ENCODE assay signal across 15 cellular contexts in genomic region chr17:21027031-21027430, GRCh38. TPM values are rescaled to one million over a fixed set of nuclear protein-coding genes. Genes with fewer than 3 reads are reported as not detected.
DNase-seq lines count a peak whose midpoint lies in the region; ATAC-seq and TF ChIP-seq lines count a peak whose summit lies in the region.
"Had no signal": no experiment of that assay in that cellular context is flagged by ENCODE, and none has a peak within 500 bp of the region (broad histone marks: within the 10 kb centered on the region; RNA-seq: fewer than 3 reads in every experiment).

No MANE protein-coding gene starts in this region.

- peak overlapping the region; percentile 97 for H3K27ac Mint-ChIP-seq in activated T-cell treated with anti-CD3 and anti-CD28 coated beads, Interleukin-2, amount 50 U/mL, for 72 hours
- peak overlapping the region; percentile 53 for H3K27ac Mint-ChIP-seq in CD4-positive, alpha-beta T cell
- H3K27ac Mint-ChIP-seq in CD8-positive, alpha-beta T cell: peak overlapping the region; percentile 35
- H3K27ac Mint-ChIP-seq in T-cell: no peak overlapping the region

- H3K9me3 Mint-ChIP-seq in activated T-cell treated with anti-CD3 and anti-CD28 coated beads, Interleukin-2, amount 50 U/mL, for 72 hours: no peaks in the 10 kb centered on the region
- no peaks in the 10 kb centered on the region for H3K9me3 Mint-ChIP-seq in CD4-positive, alpha-beta T cell
- H3K9me3 Mint-ChIP-seq in CD8-positive, alpha-beta T cell: no peaks in the 10 kb centered on the region
- H3K9me3 Mint-ChIP-seq in T-cell: no peaks in the 10 kb centered on the region
- H3K9me3 Mint-ChIP-seq: CD8-positive, alpha-beta memory T cell had no signal

- peaks cover 8 to 40% of the 10 kb centered on the region in 2 donors for H3K36me3 Mint-ChIP-seq in activated T-cell treated with anti-CD3 and anti-CD28 coated beads, Interleukin-2, amount 50 U/mL, for 72 hours (ENCODE audit: insufficient read depth in 2 of 2)
- H3K36me3 Mint-ChIP-seq in CD4-positive, alpha-beta T cell (ENCODE audit: low read depth): peaks cover 78% of the 10 kb centered on the region
- H3K36me3 Mint-ChIP-seq in CD8-positive, alpha-beta T cell: peaks cover 64% of the 10 kb centered on the region
- H3K36me3 Mint-ChIP-seq in T-cell: peaks cover 21% of the 10 kb centered on the region

- in situ Hi-C loops in gastrocnemius medialis (cut with MboI; ENCODE audit: low sequenced_read_pairs in 4 of 4): no loop called here

- peaks cover 79% of the 10 kb centered on the region for H3K4me1 Mint-ChIP-seq in activated T-cell treated with anti-CD3 and anti-CD28 coated beads, Interleukin-2, amount 50 U/mL, for 72 hours (ENCODE audit: low read depth)
- peaks cover 68% of the 10 kb centered on the region for H3K4me1 Mint-ChIP-seq in CD4-positive, alpha-beta T cell (ENCODE audit: low read depth)
- peaks cover 78% of the 10 kb centered on the region for H3K4me1 Mint-ChIP-seq in CD8-positive, alpha-beta T cell (ENCODE audit: low read depth)
- peaks cover 63 to 77% (median 77%) of the 10 kb centered on the region in 3 donors for H3K4me1 Mint-ChIP-seq in T-cell

- no peaks in the 10 kb centered on the region for H3K9me3 ChIP-seq in CD4-positive, alpha-beta T cell (ENCODE audit: control insufficient read depth, low read length)
- no peaks in the 10 kb centered on the region for H3K9me3 ChIP-seq in CD8-positive, alpha-beta T cell (ENCODE audit: low read length)
- no peaks in the 10 kb centered on the region for H3K9me3 ChIP-seq in gastrocnemius medialis
- H3K9me3 ChIP-seq: A549, BE2C, Caco-2, HAP-1 had no signal

- H3K27ac ChIP-seq in CD4-positive, alpha-beta T cell (ENCODE audit: low read depth, low read length): no peak overlapping the region
- H3K27ac ChIP-seq in CD8-positive, alpha-beta T cell (ENCODE audit: low read depth, low read length): no peak overlapping the region
- peak overlapping the region in 3 of 4 donors; percentile 10 to 100 (median 27) for H3K27ac ChIP-seq in gastrocnemius medialis
- H3K27ac ChIP-seq: A549, C4-2B had no signal

- no peak for DNase-seq in activated T-cell treated with anti-CD3 and anti-CD28 coated beads, Interleukin-2, amount 50 U/mL, for 72 hours
- DNase-seq in activated T-cell treated with anti-CD3 and anti-CD28 coated beads for 4 hours (no peak), gastrocnemius medialis (no peak), T-cell (no peak)
- DNase-seq in CD4-positive, alpha-beta T cell: no peak
- no peak for DNase-seq in CD8-positive, alpha-beta T cell
- DNase-seq in stimulated activated CD4-positive, alpha-beta T cell treated with anti-CD3 and anti-CD28 coated beads, Interleukin-12 subunit alpha, Interleukin-12 subunit beta, amount 100 ng/mL, for 4 hours: no peak
- DNase-seq: BE2C; Caco-2; CD8-positive, alpha-beta memory T cell; DND-41; GDM1 had no signal

- no peak for TF ChIP-seq CTCF in CD4-positive, alpha-beta T cell (IDR thresholded peaks at IDR 0.05)
- no peak for TF ChIP-seq CTCF in CD8-positive, alpha-beta T cell (IDR thresholded peaks at IDR 0.05)
- TF ChIP-seq CTCF in gastrocnemius medialis (IDR thresholded peaks at IDR 0.05 in 4 of 5, conservative IDR thresholded peaks at IDR 0.05 in 1 of 5): no peak

- peaks cover 30% of the 10 kb centered on the region for H3K36me3 ChIP-seq in CD8-positive, alpha-beta T cell (ENCODE audit: insufficient read depth, low read length)
- H3K36me3 ChIP-seq in gastrocnemius medialis: peaks cover 0 to 29% of the 10 kb centered on the region in 2 donors

- no peak for TF ChIP-seq POLR2A in gastrocnemius medialis (IDR thresholded peaks at IDR 0.05)

- CTCF ChIA-PET in CD4-positive, alpha-beta T cell (lab: Charles Lee): interaction anchor here (2.0 kb wide), 1 partner anchor 17 kb away, joined by 7 read pairs; no protein-coding TSS in a partner anchor
- CTCF ChIA-PET in CD8-positive, alpha-beta T cell (lab: Charles Lee): interaction anchor here (1.1 to 1.6 kb wide), 2 partner anchors 8 to 16 kb away, joined by 3 read pairs; no protein-coding TSS in a partner anchor
- CTCF ChIA-PET in T-cell (lab: Charles Lee): interaction anchor here in 1 of 2 donors (0.6 kb wide), 1 partner anchor 1255 kb away, joined by 4 read pairs; no protein-coding TSS in a partner anchor

- POLR2A ChIA-PET in CD4-positive, alpha-beta T cell (lab: Charles Lee): no interaction called here
- POLR2A ChIA-PET in CD8-positive, alpha-beta T cell (lab: Charles Lee): interaction anchor here (0.9 to 1.2 kb wide), 2 partner anchors 11 to 16 kb away, joined by 3 to 5 read pairs; partner anchors contain the start of gene USP22
- POLR2A ChIA-PET in T-cell (lab: Charles Lee): interaction anchor here in 1 of 2 donors (0.7 kb wide), 1 partner anchor 10 kb away, joined by 4 read pairs; no protein-coding TSS in a partner anchor

- no peak for ATAC-seq in activated T-cell treated with anti-CD3 and anti-CD28 coated beads, Interleukin-2, amount 50 U/mL, for 72 hours (replicated peaks in 1 of 2)
- no peak for ATAC-seq in CD4-positive, alpha-beta T cell (ENCODE audit: poor library complexity)
- no peak for ATAC-seq in CD8-positive, alpha-beta T cell
- ATAC-seq in gastrocnemius medialis (no peak), T-cell (replicated peaks in 1 of 4) (no peak)
- ATAC-seq: A549 had no signal

- H3K27me3 Mint-ChIP-seq in activated T-cell treated with anti-CD3 and anti-CD28 coated beads, Interleukin-2, amount 50 U/mL, for 72 hours (ENCODE audit: low read depth): no peaks in the 10 kb centered on the region
- H3K27me3 Mint-ChIP-seq in CD4-positive, alpha-beta T cell: no peaks in the 10 kb centered on the region
- H3K27me3 Mint-ChIP-seq in CD8-positive, alpha-beta T cell (ENCODE audit: low read depth): no peaks in the 10 kb centered on the region
- no peaks in the 10 kb centered on the region for H3K27me3 Mint-ChIP-seq in T-cell
- H3K27me3 Mint-ChIP-seq: CD8-positive, alpha-beta memory T cell had no signal

- H3K4me3 ChIP-seq in CD8-positive, alpha-beta T cell (ENCODE audit: low read depth, low read length): no peak overlapping the region
- H3K4me3 ChIP-seq in gastrocnemius medialis: no peak overlapping the region
- H3K4me3 ChIP-seq: A549, HAP-1 had no signal

- H3K4me3 Mint-ChIP-seq in activated T-cell treated with anti-CD3 and anti-CD28 coated beads, Interleukin-2, amount 50 U/mL, for 72 hours: no peak overlapping the region
- H3K4me3 Mint-ChIP-seq in CD4-positive, alpha-beta T cell: no peak overlapping the region
- H3K4me3 Mint-ChIP-seq in CD8-positive, alpha-beta T cell: no peak overlapping the region
- H3K4me3 Mint-ChIP-seq in T-cell: no peak overlapping the region
- H3K4me3 Mint-ChIP-seq: CD8-positive, alpha-beta memory T cell had no signal

- H3K4me1 ChIP-seq in CD8-positive, alpha-beta T cell (ENCODE audit: insufficient read depth, low read length): peaks cover 46% of the 10 kb centered on the region
- peaks cover 67% of the 10 kb centered on the region in 2 donors for H3K4me1 ChIP-seq in gastrocnemius medialis
- H3K4me1 ChIP-seq: BE2C, Caco-2, HAP-1 had no signal

- intact Hi-C loops in CD4-positive, alpha-beta T cell (cut with DNase I, micrococcal nuclease): no loop called here
- intact Hi-C loops in CD8-positive, alpha-beta T cell (cut with DNase I, micrococcal nuclease): no loop called here
- intact Hi-C loops in gastrocnemius medialis (cut with DNase I; ENCODE audit: low total_unique reads): no loop called here

- no peaks in the 10 kb centered on the region for H3K27me3 ChIP-seq in CD4-positive, alpha-beta T cell (ENCODE audit: control insufficient read depth, insufficient read depth, low read length)
- H3K27me3 ChIP-seq in CD8-positive, alpha-beta T cell (ENCODE audit: insufficient read depth, low read length): no peaks in the 10 kb centered on the region
- no peaks in the 10 kb centered on the region for H3K27me3 ChIP-seq in gastrocnemius medialis
- H3K27me3 ChIP-seq: BE2C had no signal

RNA-seq across cellular contexts. Expression of gene USP22, which starts 15.8 kb away (rescaled TPM):
- total RNA-seq in activated T-cell treated with anti-CD3 and anti-CD28 coated beads, Interleukin-2, amount 50 U/mL, for 72 hours: 100 to 1,000 TPM; 175 to 195 TPM
- 100 to 1,000 TPM; 194 to 217 TPM for total RNA-seq in CD4-positive, alpha-beta T cell
- 100 to 1,000 TPM; 177 to 190 TPM for total RNA-seq in CD8-positive, alpha-beta T cell
- total RNA-seq in gastrocnemius medialis (100 to 1,000 TPM; 120 to 258 (median 143) TPM), T-cell (100 to 1,000 TPM; 128 to 184 (median 136) TPM)

Comparison
In these comparisons a context has a peak if more than half of its experiments do, and no peak if none do; other contexts are left out.
1. H3K27ac Mint-ChIP-seq: peak in activated T-cell treated with anti-CD3 and anti-CD28 coated beads, Interleukin-2, amount 50 U/mL, for 72 hours (single experiment), CD4-positive, alpha-beta T cell (single experiment) and CD8-positive, alpha-beta T cell (single experiment); none in T-cell (0 of 2).
2. H3K27ac ChIP-seq: peak in gastrocnemius medialis (3 of 4); none in CD4-positive, alpha-beta T cell (single experiment) and CD8-positive, alpha-beta T cell (single experiment).